ENCODE assay signal across 24 cellular contexts in genomic region chr17:2140683-2141082, GRCh38.
"Had no signal": no experiment of that assay in that cellular context is flagged by ENCODE, and none has a peak within 500 bp of the region (broad histone marks: within the 10 kb centered on the region; RNA-seq: fewer than 3 reads in every experiment).

No MANE protein-coding gene starts in this region.

- FAIRE-seq: urothelium cell line had no signal

- H3K9me3 Mint-ChIP-seq: activated CD4-positive, alpha-beta memory T cell treated with anti-CD3 and anti-CD28 coated beads, Interleukin-2, amount 10 ng/mL, durations not matched to agents 7 days and 5 days; activated naive CD4-positive, alpha-beta T cell treated with anti-CD3 and anti-CD28 coated beads, Interleukin-2, amount 10 ng/mL, durations not matched to agents 7 days and 5 days; activated naive CD8-positive, alpha-beta T cell treated with anti-CD3 and anti-CD28 coated beads, Interleukin-2, amount 50 U/mL, for 24 hours; dendritic cell treated with granulocyte-macrophage colony-stimulating factor and Interleukin-4, amounts not matched to agents 40 ng/mL and 50 ng/mL, for 4 days; memory B cell; stimulated activated naive CD8-positive, alpha-beta T cell treated with anti-CD3 and anti-CD28 coated beads, Interleukin-15, Interleukin-2, amounts not matched to agents 100 ng/mL and 50 ng/mL, for 24 hours had no signal

- ATAC-seq: activated naive CD8-positive, alpha-beta T cell treated with anti-CD3 and anti-CD28 coated beads, Interleukin-2, amount 50 U/mL, for 24 hours; body of pancreas; heart right ventricle; left ventricle myocardium superior; right lobe of liver; T-helper 17 cell had no signal

- H3K27ac Mint-ChIP-seq: activated CD4-positive, alpha-beta memory T cell treated with anti-CD3 and anti-CD28 coated beads, Interleukin-2, amount 10 ng/mL, durations not matched to agents 7 days and 5 days; activated naive CD4-positive, alpha-beta T cell treated with anti-CD3 and anti-CD28 coated beads, Interleukin-2, amount 10 ng/mL, durations not matched to agents 7 days and 5 days; activated naive CD8-positive, alpha-beta T cell treated with anti-CD3 and anti-CD28 coated beads, Interleukin-2, amount 50 U/mL, for 24 hours; dendritic cell treated with granulocyte-macrophage colony-stimulating factor and Interleukin-4, amounts not matched to agents 40 ng/mL and 50 ng/mL, for 4 days; memory B cell; stimulated activated naive CD8-positive, alpha-beta T cell treated with anti-CD3 and anti-CD28 coated beads, Interleukin-15, Interleukin-2, amounts not matched to agents 100 ng/mL and 50 ng/mL, for 24 hours; T-helper 17 cell had no signal

- H3K27me3 ChIP-seq: body of pancreas, esophagus muscularis mucosa, heart right ventricle, right lobe of liver, tibial nerve had no signal

- H3K36me3 ChIP-seq: esophagus muscularis mucosa, right lobe of liver had no signal

- H3K4me3 Mint-ChIP-seq: activated CD4-positive, alpha-beta memory T cell treated with anti-CD3 and anti-CD28 coated beads, Interleukin-2, amount 10 ng/mL, durations not matched to agents 7 days and 5 days; activated naive CD4-positive, alpha-beta T cell treated with anti-CD3 and anti-CD28 coated beads, Interleukin-2, amount 10 ng/mL, durations not matched to agents 7 days and 5 days; activated naive CD8-positive, alpha-beta T cell treated with anti-CD3 and anti-CD28 coated beads, Interleukin-2, amount 50 U/mL, for 24 hours; dendritic cell treated with granulocyte-macrophage colony-stimulating factor and Interleukin-4, amounts not matched to agents 40 ng/mL and 50 ng/mL, for 4 days; memory B cell; stimulated activated naive CD8-positive, alpha-beta T cell treated with anti-CD3 and anti-CD28 coated beads, Interleukin-15, Interleukin-2, amounts not matched to agents 100 ng/mL and 50 ng/mL, for 24 hours; T-helper 17 cell had no signal

- H3K27me3 Mint-ChIP-seq: activated CD4-positive, alpha-beta memory T cell treated with anti-CD3 and anti-CD28 coated beads, Interleukin-2, amount 10 ng/mL, durations not matched to agents 7 days and 5 days; activated naive CD4-positive, alpha-beta T cell treated with anti-CD3 and anti-CD28 coated beads, Interleukin-2, amount 10 ng/mL, durations not matched to agents 7 days and 5 days; activated naive CD8-positive, alpha-beta T cell treated with anti-CD3 and anti-CD28 coated beads, Interleukin-2, amount 50 U/mL, for 24 hours; dendritic cell treated with granulocyte-macrophage colony-stimulating factor and Interleukin-4, amounts not matched to agents 40 ng/mL and 50 ng/mL, for 4 days; memory B cell; stimulated activated naive CD8-positive, alpha-beta T cell treated with anti-CD3 and anti-CD28 coated beads, Interleukin-15, Interleukin-2, amounts not matched to agents 100 ng/mL and 50 ng/mL, for 24 hours; T-helper 17 cell had no signal

- DNase-seq: activated CD4-positive, alpha-beta memory T cell treated with anti-CD3 and anti-CD28 coated beads, Interleukin-2, amount 10 ng/mL, durations not matched to agents 7 days and 5 days; activated CD4-positive, alpha-beta T cell treated with anti-CD3 and anti-CD28 coated beads for 48 hours; activated effector memory CD4-positive, alpha-beta T cell treated with anti-CD3 and anti-CD28 coated beads, Interleukin-2, amount 50 U/mL, for 16 hours; activated naive CD4-positive, alpha-beta T cell treated with anti-CD3 and anti-CD28 coated beads, Interleukin-2, amount 10 ng/mL, durations not matched to agents 7 days and 5 days; activated naive CD8-positive, alpha-beta T cell treated with anti-CD3 and anti-CD28 coated beads, Interleukin-2, amount 50 U/mL, for 24 hours; anterior cingulate cortex; body of pancreas; caudate nucleus; effector CD8-positive, alpha-beta T cell; heart right ventricle; left ventricle myocardium superior; nucleus accumbens; stimulated activated CD4-positive, alpha-beta T cell treated with anti-CD3 and anti-CD28 coated beads, Interleukin-1b, Interleukin-23, amount 100 ng/mL, for 48 hours; substantia nigra; SW 1271; T-helper 17 cell had no signal

- H3K27ac ChIP-seq: body of pancreas, esophagus muscularis mucosa, heart right ventricle, right lobe of liver, tibial nerve had no signal

- H3K4me3 ChIP-seq: body of pancreas, esophagus muscularis mucosa, heart right ventricle, right lobe of liver, skin epidermis, tibial nerve had no signal

- H3K9me3 ChIP-seq: body of pancreas, esophagus muscularis mucosa, heart right ventricle, right lobe of liver, tibial nerve had no signal
